8 cellular contexts compared by ENCODE assay signal in the genomic region with DNA sequence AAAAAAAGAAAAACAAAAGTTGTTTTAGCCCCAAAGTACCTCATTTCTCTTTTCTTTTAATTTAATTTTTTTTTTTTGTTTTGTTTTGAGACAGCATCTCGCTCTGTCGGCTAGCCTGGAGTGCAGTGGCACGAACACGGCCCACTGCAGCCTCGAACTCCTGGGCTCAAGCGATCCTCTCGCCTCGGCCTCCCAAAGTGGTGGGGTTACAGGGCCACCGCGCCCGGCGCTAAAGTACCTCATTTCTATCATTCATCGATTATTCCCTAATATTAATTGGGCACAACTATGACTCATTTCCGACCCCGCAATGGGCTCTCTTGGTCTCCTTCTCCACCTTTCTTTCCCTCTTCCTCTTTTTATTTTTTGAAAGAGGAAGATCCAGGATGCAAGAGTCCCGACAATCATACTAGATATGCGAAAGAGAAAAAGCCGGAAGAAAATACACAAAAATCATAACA. TPM values are rescaled to one million over a fixed set of nuclear protein-coding genes. Genes with fewer than 3 reads are reported as not detected.
DNase-seq lines count a peak whose midpoint lies in the region; ATAC-seq and TF ChIP-seq lines count a peak whose summit lies in the region.

No MANE protein-coding gene starts in this region.

- DNase-seq in DND-41: peak; percentile 7
- no peak for DNase-seq in NB4 (ENCODE audit: low read depth)
- DNase-seq in chondrocyte (ENCODE audit: low spot score): no peak
- no peak for DNase-seq in neural crest cell (ENCODE audit: low read depth, low spot score)
- DNase-seq in NCI-H2227 (lab: John Stamatoyannopoulos, UW; ENCODE audit: unreplicated experiment): no peak
- no peak for DNase-seq in SHP77 treated with DMSO at 0.1 percent for 48 hours (lab: John Stamatoyannopoulos, UW)
- no peak for DNase-seq in NCI-H2081 (lab: John Stamatoyannopoulos, UW)

- peak overlapping the region; percentile 87 for H2AFZ ChIP-seq in DND-41 (ENCODE audit: low read depth, low read length)

- H3K4me3 Mint-ChIP-seq in chondrocyte (ENCODE audit: unreplicated experiment): peak overlapping the region; percentile 83
- peak overlapping the region; percentile 91 for H3K4me3 Mint-ChIP-seq in neural crest cell

- H3K27ac Mint-ChIP-seq in chondrocyte (ENCODE audit: unreplicated experiment) (peak overlapping the region; percentile 98), neural crest cell (ENCODE audit: unreplicated experiment) (no peak overlapping the region)

- H3K9me3 Mint-ChIP-seq in chondrocyte (ENCODE audit: low read depth) (no peaks in the 10 kb centered on the region), neural crest cell (peaks cover 6% of the 10 kb centered on the region)

- no peaks in the 10 kb centered on the region for H3K27me3 ChIP-seq in DND-41 (ENCODE audit: insufficient read depth, low read length, poor library complexity)

- H4K20me1 ChIP-seq in DND-41 (ENCODE audit: insufficient read depth, low read length): peaks cover 12% of the 10 kb centered on the region

- peak overlapping the region; percentile 99 for H3K27ac ChIP-seq in DND-41 (ENCODE audit: low read length)

- no peak for TF ChIP-seq POLR2A in NB4 (IDR thresholded peaks at IDR 0.05; ENCODE audit: extremely low read depth, insufficient read length)

- H3K9ac ChIP-seq in DND-41 (ENCODE audit: low read depth, low read length): peak overlapping the region; percentile 95

- H3K27me3 Mint-ChIP-seq in chondrocyte (ENCODE audit: low read depth) (no peaks in the 10 kb centered on the region), neural crest cell (ENCODE audit: low read depth) (peaks cover 3% of the 10 kb centered on the region)

- H3K79me2 ChIP-seq in DND-41 (ENCODE audit: insufficient read depth, low read length): peaks cover 38% of the 10 kb centered on the region

- ATAC-seq in DND-41 (ENCODE audit: insufficient read depth, low read depth) (no peak), GM18498 (IDR thresholded peaks at IDR 0.05; ENCODE audit: unreplicated experiment) (no peak)

- peak overlapping the region; percentile 76 for H3K4me2 ChIP-seq in DND-41 (ENCODE audit: insufficient read depth, low read length)

- peaks cover 44% of the 10 kb centered on the region for H3K4me1 ChIP-seq in DND-41 (ENCODE audit: insufficient read depth, low read length)

- TF ChIP-seq CTCF in DND-41 (IDR thresholded peaks at IDR 0.05; ENCODE audit: borderline replicate concordance, extremely low read depth, low read length, poor library complexity, severe bottlenecking): no peak
- no peak for TF ChIP-seq CTCF in NB4 (IDR thresholded peaks at IDR 0.05; ENCODE audit: low read depth, low read length)
- TF ChIP-seq CTCF in chondrocyte (IDR thresholded peaks at IDR 0.05): no peak
- no peak for TF ChIP-seq CTCF in neural crest cell (conservative IDR thresholded peaks at IDR 0.05)

- H3K4me3 ChIP-seq in DND-41 (ENCODE audit: low read depth in 1 of 2, low read length in 2 of 2): peak overlapping the region; percentile 28 to 68
- H3K4me3 ChIP-seq in NB4 (ENCODE audit: low read depth, low read length): peak overlapping the region; percentile 88

- H3K36me3 ChIP-seq in DND-41 (ENCODE audit: insufficient read depth, low read length): peaks cover 23% of the 10 kb centered on the region

- no peaks in the 10 kb centered on the region for H3K36me3 Mint-ChIP-seq in chondrocyte (ENCODE audit: low read depth)
- H3K36me3 Mint-ChIP-seq in neural crest cell (ENCODE audit: low read depth): peaks cover 7% of the 10 kb centered on the region

- H3K4me1 Mint-ChIP-seq in chondrocyte (ENCODE audit: low read depth) (peaks cover 37% of the 10 kb centered on the region), neural crest cell (peaks cover 38% of the 10 kb centered on the region)

- H3K9me3 ChIP-seq in DND-41 (ENCODE audit: insufficient read depth, low read length, severe bottlenecking): no peaks in the 10 kb centered on the region

RNA-seq across cellular contexts. Expression of a gene that starts 0.5 kb away (rescaled TPM):
- total RNA-seq in chondrocyte (53.6 to 58.8 TPM (median 54.3 TPM) in 3 replicates), neural crest cell (48.7 and 50.1 TPM in 2 replicates)

RNA-seq across cellular contexts. Expression of a gene that starts 13.3 kb away (rescaled TPM):
- 50.9 to 62.4 TPM (median 57.1 TPM) in 3 replicates for total RNA-seq in chondrocyte
- 37.3 and 40.8 TPM in 2 replicates for total RNA-seq in neural crest cell

RNA-seq across cellular contexts. Expression of a gene that starts 22.9 kb away (rescaled TPM):
- total RNA-seq in chondrocyte: 39.8 to 44.7 TPM (median 40.5 TPM) in 3 replicates
- total RNA-seq in neural crest cell: 81.5 and 109 TPM in 2 replicates

RNA-seq across cellular contexts. Expression of a gene that starts 25.7 kb away (rescaled TPM):
- 27.5 to 42.5 TPM (median 36.6 TPM) in 3 replicates for total RNA-seq in chondrocyte
- 32.0 and 32.8 TPM in 2 replicates for total RNA-seq in neural crest cell

RNA-seq across cellular contexts. Expression of a gene that starts 27.2 kb away (rescaled TPM):
- total RNA-seq in chondrocyte: not detected in 3 replicates
- not detected in 2 replicates for total RNA-seq in neural crest cell
